ENCODE assay signal across 1 cellular context in genomic region chr7:1735262-1735661, GRCh38.
TF ChIP-seq lines count a peak whose summit lies in the region.

No MANE protein-coding gene starts in this region.

TF ChIP-seq in HCT116, 20 proteins besides CTCF, POLR2A, EP300 and RAD21 (continued from another document):
- no peak for TF ChIP-seq REST (IDR thresholded peaks at IDR 0.05; ENCODE audit: low read depth)
- TF ChIP-seq ELF1 (IDR thresholded peaks at IDR 0.05; ENCODE audit: borderline replicate concordance, low read depth), result no peak
- TF ChIP-seq YY1 (IDR thresholded peaks at IDR 0.05; ENCODE audit: extremely low read depth, insufficient replicate concordance, low read depth, low read length), result no peak
- TF ChIP-seq CEBPB (IDR thresholded peaks at IDR 0.05; ENCODE audit: low read depth), result no peak
- no peak for TF ChIP-seq EGR1 (IDR thresholded peaks at IDR 0.05; ENCODE audit: low read depth)
- no peak for TF ChIP-seq ZBTB33 (IDR thresholded peaks at IDR 0.05; ENCODE audit: extremely low read depth, insufficient replicate concordance, low read length)
- no peak for TF ChIP-seq EZH2 (IDR thresholded peaks at IDR 0.05)
